Comparison of ENCODE assay signal across 18 cellular contexts in the genomic region with DNA sequence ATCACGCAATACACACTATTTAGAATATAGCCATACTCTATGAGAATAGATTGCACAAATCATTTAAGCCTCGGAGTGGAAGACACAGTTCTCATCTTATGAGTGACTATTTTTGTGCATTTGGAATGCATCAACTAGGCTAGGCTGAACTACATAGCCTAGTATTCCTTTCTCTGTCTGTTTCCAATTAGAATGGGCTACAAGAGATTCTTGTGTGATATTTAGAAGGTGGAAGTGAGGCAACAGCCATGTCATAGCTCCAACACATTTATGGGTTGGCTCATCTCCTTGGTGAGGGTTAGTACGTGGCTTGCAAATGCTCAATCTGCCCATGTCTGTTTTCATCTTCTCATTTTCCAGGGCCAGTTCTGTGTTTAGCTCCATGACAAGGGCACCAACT.
DNase-seq lines count a peak whose midpoint lies in the region; ATAC-seq, FAIRE-seq and TF ChIP-seq lines count a peak whose summit lies in the region.
"Had no signal": no experiment of that assay in that cellular context is flagged by ENCODE, and none has a peak within 500 bp of the region (broad histone marks: within the 10 kb centered on the region; RNA-seq: fewer than 3 reads in every experiment).

No MANE protein-coding gene starts in this region.

- no peak overlapping the region for H3K23ac ChIP-seq in neuronal stem cell (ENCODE audit: low read depth, low read length, poor library complexity)
- H3K23ac ChIP-seq in mesendoderm (ENCODE audit: low read length): no peak overlapping the region

- H3K27me3 ChIP-seq in endothelial cell of umbilical vein (ENCODE audit: control insufficient read depth in 2 of 2, insufficient read depth in 2 of 2, low read length in 2 of 2): no peaks in the 10 kb centered on the region
- no peaks in the 10 kb centered on the region for H3K27me3 ChIP-seq in neuronal stem cell (ENCODE audit: control insufficient read depth in 3 of 3, insufficient read depth in 3 of 3, low read depth in 1 of 3, low read length in 3 of 3)
- H3K27me3 ChIP-seq in pancreas: no peaks in the 10 kb centered on the region
- H3K27me3 ChIP-seq in mesendoderm (ENCODE audit: insufficient read depth, low read length, poor library complexity): no peaks in the 10 kb centered on the region

- H3K4me3 ChIP-seq in endothelial cell of umbilical vein (replicated peaks in 1 of 3; ENCODE audit: insufficient read depth in 1 of 3, low read depth in 1 of 3, low read length in 3 of 3) (no peak overlapping the region), neuronal stem cell (ENCODE audit: low read length in 2 of 2) (no peak overlapping the region), pancreas (no peak overlapping the region), mesendoderm (ENCODE audit: low read length) (no peak overlapping the region)
- H3K4me3 ChIP-seq: GM23338 had no signal

- H3K79me2 ChIP-seq in endothelial cell of umbilical vein (ENCODE audit: control insufficient read depth, insufficient read depth, low read length) (no peaks in the 10 kb centered on the region), mesendoderm (ENCODE audit: control insufficient read depth, insufficient read depth, low read length) (no peaks in the 10 kb centered on the region)

- no peaks in the 10 kb centered on the region for H4K20me1 ChIP-seq in endothelial cell of umbilical vein (replicated peaks; ENCODE audit: control insufficient read depth, extremely low read depth, insufficient read depth, low read length)

- no peak overlapping the region for H3K27ac ChIP-seq in endothelial cell of umbilical vein (ENCODE audit: insufficient read depth, low read depth, low read length)
- H3K27ac ChIP-seq in neuronal stem cell (replicated peaks; ENCODE audit: low read length): no peak overlapping the region
- H3K27ac ChIP-seq in pancreas: no peak overlapping the region
- H3K27ac ChIP-seq in mesendoderm (ENCODE audit: low read depth, low read length): no peak overlapping the region
- H3K27ac ChIP-seq: C4-2B had no signal

- H2BK120ac ChIP-seq in neuronal stem cell (ENCODE audit: low read depth, low read length): no peak overlapping the region
- H2BK120ac ChIP-seq in mesendoderm (ENCODE audit: low read depth, low read length): no peak overlapping the region

- H3K14ac ChIP-seq in neuronal stem cell (ENCODE audit: low read length): no peak overlapping the region

- H4K8ac ChIP-seq in neuronal stem cell (ENCODE audit: low read depth, low read length) (no peak overlapping the region), mesendoderm (ENCODE audit: low read depth, low read length) (no peak overlapping the region)

- no peaks in the 10 kb centered on the region for H3K27me3 Mint-ChIP-seq in HFFc6 (ENCODE audit: insufficient read depth)

- TF ChIP-seq CTCF in HFFc6 (IDR thresholded peaks at IDR 0.05) (no peak), endothelial cell of umbilical vein (IDR thresholded peaks at IDR 0.05; ENCODE audit: extremely low read depth in 1 of 2, insufficient read depth in 1 of 2, low read depth in 1 of 2, low read length in 2 of 2) (no peak), pancreas (IDR thresholded peaks at IDR 0.05) (no peak)

- no peaks in the 10 kb centered on the region for H3K36me3 Mint-ChIP-seq in HFFc6 (ENCODE audit: low read depth)

- no peaks in the 10 kb centered on the region for H3K9me3 Mint-ChIP-seq in HFFc6
- H3K9me3 Mint-ChIP-seq: GM23338 had no signal

- ATAC-seq in pancreas: no peak
- ATAC-seq: GM23338 had no signal

- no peak overlapping the region for H2AK5ac ChIP-seq in neuronal stem cell (ENCODE audit: low read depth, low read length)
- H2AK5ac ChIP-seq in mesendoderm (ENCODE audit: low read length): no peak overlapping the region

- H3K4ac ChIP-seq in neuronal stem cell (ENCODE audit: low read length) (no peak overlapping the region), mesendoderm (ENCODE audit: low read depth, low read length) (no peak overlapping the region)

- H3K79me1 ChIP-seq in neuronal stem cell (ENCODE audit: low read depth, low read length): no peaks in the 10 kb centered on the region
- no peaks in the 10 kb centered on the region for H3K79me1 ChIP-seq in mesendoderm (ENCODE audit: low read length)

- no peak overlapping the region for H3K4me3 Mint-ChIP-seq in HFFc6
- H3K4me3 Mint-ChIP-seq: GM23338 had no signal

- H4K91ac ChIP-seq in neuronal stem cell (ENCODE audit: low read depth, low read length, poor library complexity): no peak overlapping the region

- H3K27ac Mint-ChIP-seq in HFFc6: peak overlapping the region; percentile 28
- H3K27ac Mint-ChIP-seq: GM23338 had no signal

- H3K18ac ChIP-seq in neuronal stem cell (ENCODE audit: low read length): no peak overlapping the region
- no peak overlapping the region for H3K18ac ChIP-seq in mesendoderm (ENCODE audit: low read length)

- no peak for TF ChIP-seq POLR2A in endothelial cell of umbilical vein (IDR thresholded peaks at IDR 0.05; ENCODE audit: low read depth, low read length)

- BruUV-seq in endothelial cell of umbilical vein (replicated peaks; lab: Mats Ljungman, UMichigan): no TSS peak

- no peak overlapping the region for H2BK12ac ChIP-seq in neuronal stem cell (ENCODE audit: low read length)

- no peaks in the 10 kb centered on the region for H3K4me1 ChIP-seq in endothelial cell of umbilical vein (ENCODE audit: control insufficient read depth, extremely low read depth, insufficient read depth, low read length)
- H3K4me1 ChIP-seq in neuronal stem cell (ENCODE audit: control insufficient read depth in 2 of 2, insufficient read depth in 1 of 2, low read depth in 1 of 2, low read length in 2 of 2): no peaks in the 10 kb centered on the region
- no peaks in the 10 kb centered on the region for H3K4me1 ChIP-seq in pancreas
- no peaks in the 10 kb centered on the region for H3K4me1 ChIP-seq in mesendoderm (ENCODE audit: control insufficient read depth, low read depth, low read length)

- peak; percentile 5 for DNase-seq in AG20443 (ENCODE audit: low spot score)
- peak; percentile 7 for DNase-seq in HFFc6
- no peak for DNase-seq in endothelial cell of umbilical vein (ENCODE audit: low read depth, low spot score)
- no peak for DNase-seq in neuronal stem cell (ENCODE audit: low spot score)
- no peak for DNase-seq in NAMALWA (ENCODE audit: low spot score)
- no peak for DNase-seq in stimulated activated CD4-positive, alpha-beta T cell treated with anti-CD3 and anti-CD28 coated beads, Interleukin-4, amount 100 ng/mL, for 1 hour
- DNase-seq in pancreas: no peak
- DNase-seq in mesendoderm: no peak
- DNase-seq: ACHN, DMS53, Kasumi-1, NCI-H1417, NCI-H2029, NCI-H2171 treated with DMSO at 0.1 percent for 48 hours, NCI-H510A treated with DMSO at 0.1 percent for 48 hours, SIG-M5 had no signal

- H4K5ac ChIP-seq in mesendoderm (ENCODE audit: low read length): no peak overlapping the region

- no peak overlapping the region for H2BK15ac ChIP-seq in neuronal stem cell (ENCODE audit: low read length)
- no peak overlapping the region for H2BK15ac ChIP-seq in mesendoderm (replicated peaks; ENCODE audit: low read depth)

- H3K4me2 ChIP-seq in endothelial cell of umbilical vein (ENCODE audit: insufficient read depth, low read length) (no peak overlapping the region), neuronal stem cell (ENCODE audit: insufficient read depth, low read length, poor library complexity, severe bottlenecking) (no peak overlapping the region), mesendoderm (ENCODE audit: low read length) (no peak overlapping the region)
- H3K4me2 ChIP-seq: GM23338 had no signal

- no peaks in the 10 kb centered on the region for H3K36me3 ChIP-seq in endothelial cell of umbilical vein (ENCODE audit: control insufficient read depth in 2 of 2, extremely low read depth in 1 of 2, insufficient read depth in 2 of 2, low read length in 2 of 2)
- no peaks in the 10 kb centered on the region for H3K36me3 ChIP-seq in neuronal stem cell (replicated peaks in 1 of 2; ENCODE audit: control insufficient read depth in 2 of 2, insufficient read depth in 2 of 2, low read length in 2 of 2)
- H3K36me3 ChIP-seq in pancreas: no peaks in the 10 kb centered on the region
- H3K36me3 ChIP-seq in mesendoderm (ENCODE audit: control insufficient read depth, insufficient read depth, low read length): no peaks in the 10 kb centered on the region

- H2AFZ ChIP-seq in endothelial cell of umbilical vein (ENCODE audit: low read depth, low read length): peak overlapping the region; percentile 54
- H2AFZ ChIP-seq in neuronal stem cell (ENCODE audit: low read length): peak overlapping the region; percentile 44
- H2AFZ ChIP-seq: GM23338 had no signal

- WGBS in neuronal stem cell (ENCODE audit: extremely low coverage in 2 of 2, insufficient read length in 2 of 2, insufficient replicate concordance in 1 of 2), 2 donors: no CpG with 5 or more reads among the region's 3 CpGs
- 63 to 78% methylated on average over 3 of the region's 3 CpGs for WGBS in pancreas, 2 donors
- WGBS in mesendoderm (ENCODE audit: extremely low coverage, insufficient coverage, low lambda C conversion rate): no CpG with 5 or more reads among the region's 3 CpGs

- no peak for FAIRE-seq in endothelial cell of umbilical vein (lab: Jason Lieb, UNC)
- no peak for FAIRE-seq in pancreas (lab: Jason Lieb, UNC)

- CTCF ChIA-PET in endothelial cell of umbilical vein (lab: Charles Lee): no interaction called here

- intact Hi-C loops in endothelial cell of umbilical vein (cut with micrococcal nuclease) (no loop called here), pancreas (cut with DNase I) (no loop called here)

- no peaks in the 10 kb centered on the region for H3K9me1 ChIP-seq in endothelial cell of umbilical vein (replicated peaks; ENCODE audit: control insufficient read depth, extremely low read depth, insufficient read depth, low read length)

- no peak overlapping the region for H3K9ac ChIP-seq in endothelial cell of umbilical vein (replicated peaks; ENCODE audit: extremely low read depth, insufficient read depth, low read length)
- no peak overlapping the region for H3K9ac ChIP-seq in neuronal stem cell (ENCODE audit: low read depth, low read length, poor library complexity)
- H3K9ac ChIP-seq in mesendoderm (ENCODE audit: low read length): no peak overlapping the region

- POLR2A ChIA-PET in endothelial cell of umbilical vein (lab: Charles Lee): no interaction called here

- peaks cover 10% of the 10 kb centered on the region for H3K4me1 Mint-ChIP-seq in HFFc6 (ENCODE audit: low read depth)
- H3K4me1 Mint-ChIP-seq: GM23338 had no signal

- H2BK5ac ChIP-seq in neuronal stem cell (ENCODE audit: low read length) (no peak overlapping the region), mesendoderm (ENCODE audit: low read length) (no peak overlapping the region)

- dilution Hi-C loops in endothelial cell of umbilical vein (cut with MboI; ENCODE audit: extremely low pct_ligation_motif_present, low sequenced_read_pairs): no loop called here

- H3K56ac ChIP-seq in mesendoderm (ENCODE audit: low read length): no peak overlapping the region

- H3K9me3 ChIP-seq in endothelial cell of umbilical vein (replicated peaks; ENCODE audit: control insufficient read depth, insufficient read depth, low read length) (no peaks in the 10 kb centered on the region), neuronal stem cell (replicated peaks in 1 of 2; ENCODE audit: control insufficient read depth in 2 of 2, insufficient read depth in 1 of 2, low read depth in 1 of 2, low read length in 2 of 2) (no peaks in the 10 kb centered on the region), pancreas (no peaks in the 10 kb centered on the region)

TF ChIP-seq in endothelial cell of umbilical vein, 7 proteins besides CTCF, POLR2A, EP300 and RAD21 (continues in another document):
- no peak for TF ChIP-seq FOS (IDR thresholded peaks at IDR 0.05; ENCODE audit: borderline replicate concordance, insufficient read depth, low read length)

Comparison
In these comparisons a context has a peak if more than half of its experiments do, and no peak if none do; other contexts are left out.
1. DNase-seq: peak in AG20443 (single experiment) and HFFc6 (single experiment); none in endothelial cell of umbilical vein (single experiment), neuronal stem cell (single experiment), NAMALWA (single experiment), stimulated activated CD4-positive, alpha-beta T cell treated with anti-CD3 and anti-CD28 coated beads, Interleukin-4, amount 100 ng/mL, for 1 hour (single experiment), pancreas (0 of 6) and mesendoderm (single experiment).